In the genomic region with DNA sequence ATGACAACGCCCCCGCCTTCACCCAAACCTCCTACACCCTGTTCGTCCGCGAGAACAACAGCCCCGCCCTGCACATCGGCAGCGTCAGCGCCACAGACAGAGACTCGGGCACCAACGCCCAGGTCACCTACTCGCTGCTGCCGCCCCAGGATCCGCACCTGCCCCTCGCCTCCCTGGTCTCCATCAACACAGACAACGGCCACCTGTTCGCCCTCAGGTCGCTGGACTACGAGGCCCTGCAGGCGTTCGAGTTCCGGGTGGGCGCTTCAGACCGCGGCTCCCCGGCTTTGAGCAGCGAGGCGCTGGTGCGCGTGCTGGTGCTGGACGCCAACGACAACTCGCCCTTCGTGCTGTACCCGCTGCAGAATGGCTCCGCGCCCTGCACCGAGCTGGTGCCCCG, we compare ENCODE assay signal across 5 cellular contexts. TPM values are rescaled to one million over a fixed set of nuclear protein-coding genes. Genes with fewer than 3 reads are reported as not detected.
"Had no signal": no experiment of that assay in that cellular context is flagged by ENCODE, and none has a peak within 500 bp of the region (broad histone marks: within the 10 kb centered on the region; RNA-seq: fewer than 3 reads in every experiment).

No MANE protein-coding gene starts in this region.

RNA-seq across cellular contexts. Expression of a gene that starts 1.8 kb away (rescaled TPM):
- total RNA-seq: HT-29, HT1080, K562 had no signal
- polyA plus RNA-seq: IgD-negative memory B cell, K562 had no signal

RNA-seq across cellular contexts. Expression of a gene that starts 2.8 kb away (rescaled TPM):
- total RNA-seq: HT1080, K562 had no signal
- polyA plus RNA-seq: IgD-negative memory B cell, K562 had no signal

RNA-seq across cellular contexts. Expression of a gene that starts 6.9 kb away (rescaled TPM):
- total RNA-seq: K562 had no signal
- polyA plus RNA-seq: IgD-negative memory B cell, K562 had no signal

RNA-seq across cellular contexts. Expression of a gene that starts 7.6 kb away (rescaled TPM):
- total RNA-seq: HT1080, K562 had no signal
- polyA plus RNA-seq: K562 had no signal

RNA-seq across cellular contexts. Expression of a gene that starts 12.8 kb away (rescaled TPM):
- total RNA-seq: HepG2, HT-29, K562 had no signal
- polyA plus RNA-seq: IgD-negative memory B cell, K562 had no signal
